9 cellular contexts compared by ENCODE assay signal in genomic region chr17:30235386-30236296, GRCh38. TPM values are rescaled to one million over a fixed set of nuclear protein-coding genes. Genes with fewer than 3 reads are reported as not detected.
A peak's percentile ranks its signal among the peaks of the same experiment; 100 is the strongest.
DNase-seq lines count a peak whose midpoint lies in the region; ATAC-seq, FAIRE-seq and TF ChIP-seq lines count a peak whose summit lies in the region.
"Had no signal": no experiment of that assay in that cellular context is flagged by ENCODE, and none has a peak within 500 bp of the region (broad histone marks: within the 10 kb centered on the region; RNA-seq: fewer than 3 reads in every experiment).

Gene SLC6A4 (minus strand): TSS chr17:30235697. CDS start chr17:30221958, 13,739 bp downstream.

- DNase-seq in DMS53 (lab: John Stamatoyannopoulos, UW) (peak; percentile 56), DMS53 treated with DMSO at 0.1 percent for 48 hours (lab: John Stamatoyannopoulos, UW; ENCODE audit: unreplicated experiment) (no peak), SK-N-SH (peak; percentile 78), prostate gland (ENCODE audit: low spot score) (no peak), RCC 7860 (ENCODE audit: low spot score) (no peak), HEK293T (ENCODE audit: extremely low spot score) (no peak)

- intact Hi-C loops in prostate gland (cut with DNase I) = loop anchor here (10.0 kb wide), 1 partner anchor 111 kb away; no protein-coding TSS in a partner anchor

- H3K27ac ChIP-seq in SK-N-SH (ENCODE audit: low read depth in 2 of 2, low read length in 1 of 2) (no peak within 1 kb of the TSS), gastroesophageal sphincter (no peak within 1 kb of the TSS), prostate gland (no peak within 1 kb of the TSS)

- H3K9me3 ChIP-seq in SK-N-SH (no peaks in the 10 kb centered on the region), gastroesophageal sphincter (no peaks in the 10 kb centered on the region), prostate gland (no peaks in the 10 kb centered on the region)

- no peaks in the 10 kb centered on the region for H3F3A ChIP-seq in SK-N-SH (replicated peaks; ENCODE audit: insufficient read depth)

- POLR2A ChIA-PET in SK-N-SH (lab: Yijun Ruan, JAX) = interaction anchor here (0.8 kb wide), 1 partner anchor 131 kb away, joined by 3 read pairs; no protein-coding TSS in a partner anchor
- POLR2A ChIA-PET in HEK293T (lab: Yijun Ruan, JAX) = no interaction called here

- 8% methylated on average over 41 of the region's 82 CpGs for WGBS in SK-N-SH (ENCODE audit: low lambda C conversion rate)
- WGBS in gastroesophageal sphincter (ENCODE audit: low coverage in 1 of 2), 2 donors = 0% methylated on average over 1 of the region's 82 CpGs; no CpG with 5 or more reads in 1 of the 2 donors
- 3% methylated on average over 82 of the region's 82 CpGs for WGBS in prostate gland

- no peak for FAIRE-seq in RCC 7860 (lab: Jason Lieb, UNC)
- FAIRE-seq: A204.1 had no signal

- H3K36me3 ChIP-seq in SK-N-SH (replicated peaks in 1 of 2; ENCODE audit: control insufficient read depth in 1 of 2, insufficient read depth in 2 of 2, low read length in 1 of 2) = no peaks in the 10 kb centered on the region
- H3K36me3 ChIP-seq in gastroesophageal sphincter = no peaks in the 10 kb centered on the region
- H3K36me3 ChIP-seq in prostate gland = no peaks in the 10 kb centered on the region

- H4K20me1 ChIP-seq in SK-N-SH (ENCODE audit: insufficient read depth) = no peaks in the 10 kb centered on the region

- H3K27me3 ChIP-seq in SK-N-SH (ENCODE audit: insufficient read depth) = peaks cover 25% of the 10 kb centered on the region
- H3K27me3 ChIP-seq in gastroesophageal sphincter = peaks cover 70% of the 10 kb centered on the region
- H3K27me3 ChIP-seq in prostate gland (replicated peaks; ENCODE audit: insufficient read depth) = no peaks in the 10 kb centered on the region

- H3K4me3 ChIP-seq in SK-N-SH (ENCODE audit: low read depth in 2 of 2, low read length in 1 of 2) (peak within 1 kb of the TSS; percentile 44 to 59), gastroesophageal sphincter (peak within 1 kb of the TSS; percentile 16 to 52), prostate gland (peak within 1 kb of the TSS; percentile 24 to 32)

- TF ChIP-seq CTCF in SK-N-SH (IDR thresholded peaks at IDR 0.05) = no peak
- TF ChIP-seq CTCF in gastroesophageal sphincter (IDR thresholded peaks at IDR 0.05) = no peak
- no peak for TF ChIP-seq CTCF in prostate gland (IDR thresholded peaks at IDR 0.05)

- H3K4me2 ChIP-seq in SK-N-SH = peak within 1 kb of the TSS; percentile 93

- peak within 1 kb of the TSS; percentile 78 for H2AFZ ChIP-seq in SK-N-SH (ENCODE audit: low read depth)

- no peak for TF ChIP-seq RAD21 in SK-N-SH (IDR thresholded peaks at IDR 0.05; ENCODE audit: low read length)

- ATAC-seq in gastroesophageal sphincter (no peak), GM21381 (IDR thresholded peaks at IDR 0.05; ENCODE audit: unreplicated experiment) (no peak)

- TF ChIP-seq POLR2A in gastroesophageal sphincter (IDR thresholded peaks at IDR 0.05) = no peak
- TF ChIP-seq POLR2A in prostate gland (IDR thresholded peaks at IDR 0.05) = no peak

- H3K9ac ChIP-seq in SK-N-SH = no peak within 1 kb of the TSS

- H3K4me1 ChIP-seq in SK-N-SH (ENCODE audit: control insufficient read depth in 1 of 2, insufficient read depth in 2 of 2, low read depth in 1 of 2, low read length in 1 of 2) (peaks cover 0 to 8% of the 10 kb centered on the region in 2 experiments; a peak in 1 of 4 replicates), gastroesophageal sphincter (peaks cover 0 to 40% (median 17%) of the 10 kb centered on the region in 3 donors), prostate gland (replicated peaks) (peaks cover 3% of the 10 kb centered on the region)

- no peaks in the 10 kb centered on the region for H3K9me2 ChIP-seq in SK-N-SH

- CTCF ChIA-PET in SK-N-SH (lab: Yijun Ruan, JAX) (interaction anchor here (0.9 to 6.0 kb wide), 18 partner anchors 9 to 142 kb away, joined by 3 to 65 read pairs (median 5); partner anchors contain the start of gene BLMH), HEK293T (lab: Yijun Ruan, JAX) (no interaction called here)

- TF ChIP-seq EP300 in SK-N-SH (IDR thresholded peaks at IDR 0.05; ENCODE audit: borderline replicate concordance in 1 of 2, low read depth in 1 of 2, low read length in 1 of 2) (no peak), gastroesophageal sphincter (IDR thresholded peaks at IDR 0.05) (no peak)

- H3K79me2 ChIP-seq in SK-N-SH (ENCODE audit: insufficient read depth) = no peaks in the 10 kb centered on the region

TF ChIP-seq in SK-N-SH, 30 proteins besides CTCF, POLR2A, EP300 and RAD21:
- TF ChIP-seq, protein P1, sequence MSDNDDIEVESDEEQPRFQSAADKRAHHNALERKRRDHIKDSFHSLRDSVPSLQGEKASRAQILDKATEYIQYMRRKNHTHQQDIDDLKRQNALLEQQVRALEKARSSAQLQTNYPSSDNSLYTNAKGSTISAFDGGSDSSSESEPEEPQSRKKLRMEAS (IDR thresholded peaks at IDR 0.05; ENCODE audit: low read depth) = peak; percentile 50
- TF ChIP-seq MXI1 (IDR thresholded peaks at IDR 0.05; ENCODE audit: low read depth, low read length) = no peak
- no peak for TF ChIP-seq NRF1 (IDR thresholded peaks at IDR 0.05; ENCODE audit: low read depth, low read length)
- TF ChIP-seq SIN3A (IDR thresholded peaks at IDR 0.05; ENCODE audit: borderline replicate concordance, low read depth, low read length) = no peak

TF ChIP-seq in HEK293T, 16 proteins besides CTCF, POLR2A, EP300 and RAD21:
- TF ChIP-seq FOXK2 (IDR thresholded peaks at IDR 0.05) = no peak

RNA-seq across cellular contexts. Expression of gene SLC6A4, which starts in this region (rescaled TPM):
- polyA plus RNA-seq in SK-N-SH (2012; rRNA removed) = 0.02 and 0.12 TPM in 2 replicates
- 0.03 and 0.05 TPM in 2 replicates for polyA plus RNA-seq in SK-N-SH (2012; cell fraction: cytosol; rRNA removed)
- polyA plus RNA-seq in SK-N-SH (2012; cell fraction: nucleus; rRNA removed) = 0.19 TPM in 1 of 2 replicates, not detected in the other
- total RNA-seq in gastroesophageal sphincter (under 1 TPM; under 0.01 to 0.22 (median 0.09) TPM), prostate gland (under 1 TPM; 0.09 to 0.74 TPM)

Comparison
In these comparisons a context has a peak if more than half of its experiments do, and no peak if none do; other contexts are left out.
1. Peak in DNase-seq, H3K4me3 ChIP-seq and H3K4me2 ChIP-seq in SK-N-SH; RNA of the gene not detected or under 1 TPM.